Comparison of ENCODE assay signal across 23 cellular contexts in the genomic region with DNA sequence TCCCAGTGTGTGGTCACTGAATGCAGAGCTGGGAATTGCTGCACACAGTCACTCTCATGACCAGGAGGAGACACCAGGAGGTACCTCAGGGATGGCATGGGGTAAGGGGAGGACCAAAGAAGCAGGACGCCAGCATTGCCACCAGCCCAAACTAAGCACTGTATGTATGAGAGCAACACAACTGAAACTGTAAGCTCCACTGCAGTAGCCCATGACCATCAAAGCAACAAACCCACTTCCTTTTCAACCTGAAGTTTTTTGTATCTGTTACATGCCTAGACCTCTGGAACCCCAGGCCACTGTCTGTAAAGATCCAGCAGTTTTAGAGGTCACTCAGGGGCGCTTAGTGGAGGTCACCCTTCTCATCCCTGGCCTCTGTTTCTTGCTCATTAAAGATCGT.
DNase-seq lines count a peak whose midpoint lies in the region; ATAC-seq and FAIRE-seq lines count a peak whose summit lies in the region.
"Had no signal": no experiment of that assay in that cellular context is flagged by ENCODE, and none has a peak within 500 bp of the region (broad histone marks: within the 10 kb centered on the region; RNA-seq: fewer than 3 reads in every experiment).

No MANE protein-coding gene starts in this region.

- FAIRE-seq in frontal cortex (lab: Jason Lieb, UNC) = no peak
- FAIRE-seq: colon, islet of Langerhans had no signal

- ATAC-seq in GM18498 (IDR thresholded peaks at IDR 0.05; ENCODE audit: unreplicated experiment) (peak; percentile 76), GM21447 (IDR thresholded peaks at IDR 0.05; ENCODE audit: unreplicated experiment) (peak; percentile 69), HG03095 (IDR thresholded peaks at IDR 0.05; ENCODE audit: unreplicated experiment) (peak; percentile 87), GM18519 (IDR thresholded peaks at IDR 0.05; ENCODE audit: low FRiP score, unreplicated experiment) (no peak), left ventricle myocardium superior (no peak)
- ATAC-seq: gastrocnemius medialis, HCT116 had no signal

- DNase-seq in left ventricle myocardium superior (no peak), frontal cortex (ENCODE audit: low spot score in 2 of 2) (no peak), dermis blood vessel endothelial cell (no peak)
- DNase-seq: activated CD4-positive, alpha-beta T cell treated with anti-CD3 and anti-CD28 coated beads, Interleukin-2, amount 50 U/mL, for 4 hours; activated CD8-positive, alpha-beta memory T cell treated with anti-CD3 and anti-CD28 coated beads, Interleukin-2, amount 50 U/mL, for 48 hours; brain microvascular endothelial cell; CD8-positive, alpha-beta memory T cell; gastrocnemius medialis; hypothalamus; IMR-90; NCI-H1417; NCI-H2081 treated with DMSO at 0.1 percent for 48 hours; NCI-H524 treated with DMSO at 0.1 percent for 48 hours; spleen; stimulated activated CD4-positive, alpha-beta T cell treated with anti-CD3 and anti-CD28 coated beads, Interleukin-4, amount 100 ng/mL, for 1 hour; stimulated activated naive CD4-positive, alpha-beta T cell treated with Interleukin-2 at 50 U/mL for 16 hours had no signal

- intact Hi-C loops in left ventricle myocardium superior (cut with micrococcal nuclease) = no loop called here

Comparison
In these comparisons a context has a peak if more than half of its experiments do, and no peak if none do; other contexts are left out.
1. ATAC-seq: peak in GM18498 (single experiment), GM21447 (single experiment) and HG03095 (single experiment); none in GM18519 (single experiment) and left ventricle myocardium superior (single experiment).